ENCODE assay signal across 11 cellular contexts in genomic region chr14:49961270-49962222, GRCh38.
DNase-seq lines count a peak whose midpoint lies in the region; ATAC-seq and TF ChIP-seq lines count a peak whose summit lies in the region.
"Had no signal": no experiment of that assay in that cellular context is flagged by ENCODE, and none has a peak within 500 bp of the region (broad histone marks: within the 10 kb centered on the region; RNA-seq: fewer than 3 reads in every experiment).

No MANE protein-coding gene starts in this region.

- POLR2A ChIA-PET in HCT116 (lab: Charles Lee): no interaction called here

- H3K4me1 Mint-ChIP-seq in nephron: peaks cover 47% of the 10 kb centered on the region

- no TSS peak for BruUV-seq in HCT116 (replicated peaks; lab: Mats Ljungman, UMichigan)

- no peaks in the 10 kb centered on the region for H3K9me3 Mint-ChIP-seq in nephron

- H3K27ac Mint-ChIP-seq in nephron: peak overlapping the region; percentile 87 to 91 (median 88)

- intact Hi-C loops in HCT116 (cut with micrococcal nuclease) (no loop called here), right cardiac atrium (cut with DNase I) (no loop called here)

- H3K9me3 ChIP-seq in HCT116 (ENCODE audit: control insufficient read depth in 1 of 2, insufficient read depth in 1 of 2, low read depth in 1 of 2, low read length in 2 of 2) (no peaks in the 10 kb centered on the region), RWPE2 (ENCODE audit: severe bottlenecking) (no peaks in the 10 kb centered on the region), right cardiac atrium (ENCODE audit: control insufficient read depth, low read length) (no peaks in the 10 kb centered on the region)
- H3K9me3 ChIP-seq: Peyer's patch, psoas muscle, thoracic aorta had no signal

- CTCF ChIA-PET in HCT116 (lab: Charles Lee): no interaction called here

- H3K79me2 ChIP-seq in HCT116 (ENCODE audit: insufficient read depth, low read length): no peaks in the 10 kb centered on the region

- no peak for TF ChIP-seq POLR2A in HCT116 (IDR thresholded peaks at IDR 0.05; ENCODE audit: borderline replicate concordance, extremely low read depth, insufficient read depth, insufficient read length)

- peak; percentile 21 for DNase-seq in DMS79 treated with DMSO at 0.1 percent for 48 hours (lab: John Stamatoyannopoulos, UW)
- DNase-seq in DMS79 (lab: John Stamatoyannopoulos, UW): no peak
- DNase-seq in HCT116 (ENCODE audit: low read depth, low spot score): no peak
- DNase-seq in RWPE2 (ENCODE audit: low spot score): peak; percentile 19
- DNase-seq in activated effector memory CD4-positive, alpha-beta T cell treated with Interleukin-2 at 50 U/mL for 16 hours: no peak
- DNase-seq in right cardiac atrium: no peak
- no peak for DNase-seq in stimulated activated CD4-positive, alpha-beta T cell treated with anti-CD3 and anti-CD28 coated beads, Interleukin-4, amount 100 ng/mL, for 4 hours
- DNase-seq: psoas muscle had no signal

- WGBS in right cardiac atrium: 91% methylated on average over 13 of the region's 13 CpGs

- no peaks in the 10 kb centered on the region for H3K36me3 Mint-ChIP-seq in nephron (ENCODE audit: low read depth)

- H3K4me1 ChIP-seq in HCT116 (ENCODE audit: control insufficient read depth in 1 of 2, insufficient read depth in 2 of 2, low read length in 2 of 2) (peaks cover 27 to 49% of the 10 kb centered on the region in 2 experiments), RWPE2 (ENCODE audit: insufficient read depth, poor library complexity, severe bottlenecking) (peaks cover 34% of the 10 kb centered on the region), right cardiac atrium (ENCODE audit: control insufficient read depth, insufficient read depth, low read length) (no peaks in the 10 kb centered on the region)
- H3K4me1 ChIP-seq: psoas muscle had no signal

- peak overlapping the region in 1 of 3 experiments; percentile 37 for H3K4me3 Mint-ChIP-seq in nephron

- no peak overlapping the region for H3K9ac ChIP-seq in HCT116 (ENCODE audit: low read length)

- H3K4me2 ChIP-seq in HCT116 (ENCODE audit: low read length): peak overlapping the region; percentile 64

- RAD21 ChIA-PET in HCT116 (lab: Charles Lee; ENCODE audit: low non-redundant PET in 1 of 2, low total read pairs in 2 of 2, uncharacterized antibody in 2 of 2, unreplicated experiment in 2 of 2): no interaction called here

- H3K27me3 ChIP-seq in HCT116 (ENCODE audit: insufficient read depth, low read length) (no peaks in the 10 kb centered on the region), RWPE2 (ENCODE audit: insufficient read depth, poor library complexity, severe bottlenecking) (no peaks in the 10 kb centered on the region), right cardiac atrium (ENCODE audit: control insufficient read depth, insufficient read depth) (no peaks in the 10 kb centered on the region)
- H3K27me3 ChIP-seq: Peyer's patch had no signal

- TF ChIP-seq RAD21 in HCT116 (IDR thresholded peaks at IDR 0.05; ENCODE audit: low read depth): no peak

- H3K4me3 ChIP-seq in HCT116 (replicated peaks in 1 of 2; ENCODE audit: low read depth in 1 of 2, low read length in 2 of 2) (no peak overlapping the region), RWPE2 (ENCODE audit: severe bottlenecking) (no peak overlapping the region), right cardiac atrium (ENCODE audit: low read length) (no peak overlapping the region)
- H3K4me3 ChIP-seq: Peyer's patch, psoas muscle, thoracic aorta had no signal

- TF ChIP-seq CTCF in HCT116 (IDR thresholded peaks at IDR 0.05 in 2 of 3, conservative IDR thresholded peaks at IDR 0.05 in 1 of 3; ENCODE audit: borderline replicate concordance in 1 of 3, insufficient read depth in 1 of 3, low read depth in 2 of 3, low read length in 2 of 3) (no peak), RWPE2 (IDR thresholded peaks at IDR 0.05; ENCODE audit: poor library complexity, severe bottlenecking) (no peak), nephron (IDR thresholded peaks at IDR 0.05; ENCODE audit: unreplicated experiment in 3 of 3) (no peak)

- H3K27ac ChIP-seq in HCT116 (ENCODE audit: low read depth, low read length) (no peak overlapping the region), RWPE2 (ENCODE audit: poor library complexity, severe bottlenecking) (peak overlapping the region; percentile 86), right cardiac atrium (ENCODE audit: low read length) (no peak overlapping the region)
- H3K27ac ChIP-seq: psoas muscle, thoracic aorta had no signal

- peak overlapping the region; percentile 95 for H2AFZ ChIP-seq in HCT116 (ENCODE audit: low read depth, low read length, poor library complexity, severe bottlenecking)

- ATAC-seq in HCT116: peak; percentile 43
- ATAC-seq in RWPE2 (ENCODE audit: low read depth): peak; percentile 90
- no peak for ATAC-seq in right cardiac atrium

- no peaks in the 10 kb centered on the region for H3K36me3 ChIP-seq in HCT116 (ENCODE audit: control insufficient read depth in 1 of 2, insufficient read depth in 2 of 2, low read length in 2 of 2)
- no peaks in the 10 kb centered on the region for H3K36me3 ChIP-seq in RWPE2 (ENCODE audit: low read depth)
- H3K36me3 ChIP-seq: Peyer's patch, thoracic aorta had no signal

- H4K20me1 ChIP-seq in HCT116 (ENCODE audit: insufficient read depth): no peaks in the 10 kb centered on the region

- H3K27me3 Mint-ChIP-seq in nephron (ENCODE audit: low read depth): peaks cover 4% of the 10 kb centered on the region

- H3K9me2 ChIP-seq in HCT116 (ENCODE audit: insufficient read depth): no peaks in the 10 kb centered on the region

TF ChIP-seq in HCT116, 20 proteins besides CTCF, POLR2A, EP300 and RAD21:
- peak; percentile 15; the same call in 1 of the 2 replicates for TF ChIP-seq MAX (IDR thresholded peaks at IDR 0.05)
- 0 out of 2 replicates have a peak, but pooled peaks have one; percentile 5 for TF ChIP-seq SP1 (IDR thresholded peaks at IDR 0.05; ENCODE audit: low read depth)
- TF ChIP-seq FOSL1 (IDR thresholded peaks at IDR 0.05; ENCODE audit: low read depth): 0 out of 2 replicates have a peak, but pooled peaks have one; percentile 21
- TF ChIP-seq ZNF274 (IDR thresholded peaks at IDR 0.05; ENCODE audit: low read depth, low read length): no peak
TF ChIP-seq in HCT116: peak in this region for 3.

Comparison
In these comparisons a context has a peak if more than half of its experiments do, and no peak if none do; other contexts are left out.
1. DNase-seq: peak in DMS79 treated with DMSO at 0.1 percent for 48 hours (single experiment) and RWPE2 (single experiment); none in DMS79 (single experiment), HCT116 (single experiment), activated effector memory CD4-positive, alpha-beta T cell treated with Interleukin-2 at 50 U/mL for 16 hours (single experiment), right cardiac atrium (0 of 3) and stimulated activated CD4-positive, alpha-beta T cell treated with anti-CD3 and anti-CD28 coated beads, Interleukin-4, amount 100 ng/mL, for 4 hours (0 of 2).
2. ATAC-seq: peak in HCT116 (single experiment) and RWPE2 (single experiment); none in right cardiac atrium (0 of 2).